9 cellular contexts compared by ENCODE assay signal in genomic region chr14:22221508-22221907, GRCh38.
DNase-seq lines count a peak whose midpoint lies in the region; ATAC-seq, FAIRE-seq and TF ChIP-seq lines count a peak whose summit lies in the region.
"Had no signal": no experiment of that assay in that cellular context is flagged by ENCODE, and none has a peak within 500 bp of the region (broad histone marks: within the 10 kb centered on the region; RNA-seq: fewer than 3 reads in every experiment).

No MANE protein-coding gene starts in this region.

- no peaks in the 10 kb centered on the region for H3K27me3 Mint-ChIP-seq in Caco-2 (ENCODE audit: insufficient read depth, unreplicated experiment)

- TF ChIP-seq CTCF in Caco-2 (IDR thresholded peaks at IDR 0.05; ENCODE audit: insufficient read depth in 1 of 2, low read depth in 1 of 2, low read length in 1 of 2, severe bottlenecking in 1 of 2, unreplicated experiment in 1 of 2) = peak; percentile 15 to 43
- TF ChIP-seq CTCF in HCT116 (IDR thresholded peaks at IDR 0.05 in 2 of 3, conservative IDR thresholded peaks at IDR 0.05 in 1 of 3; ENCODE audit: borderline replicate concordance in 1 of 3, insufficient read depth in 1 of 3, low read depth in 2 of 3, low read length in 2 of 3) = peak; percentile 4 to 58 (median 46); a peak in 4 of 6 replicates
- peak; percentile 61 for TF ChIP-seq CTCF in VCaP (conservative IDR thresholded peaks at IDR 0.05)
- peak in 2 of 3 experiments; percentile 27 to 45 for TF ChIP-seq CTCF in keratinocyte (optimal IDR thresholded peaks at IDR 0.05 in 1 of 3, IDR thresholded peaks at IDR 0.05 in 1 of 3, conservative IDR thresholded peaks at IDR 0.05 in 1 of 3; ENCODE audit: extremely low read depth in 1 of 3, insufficient read depth in 2 of 3, low read length in 3 of 3)

- no peak overlapping the region for H3K9ac ChIP-seq in HCT116 (ENCODE audit: low read length)
- no peak overlapping the region for H3K9ac ChIP-seq in keratinocyte (ENCODE audit: control insufficient read depth, extremely low read depth, insufficient read depth, low read length)

- H3K4me1 Mint-ChIP-seq in Caco-2 (ENCODE audit: low read depth, unreplicated experiment) = peaks cover 6% of the 10 kb centered on the region

- H3K4me3 Mint-ChIP-seq in Caco-2 (ENCODE audit: unreplicated experiment) = no peak overlapping the region

- H3K4me3 ChIP-seq in Caco-2 (ENCODE audit: low read depth, low read length) (no peak overlapping the region), HCT116 (replicated peaks in 1 of 2; ENCODE audit: low read depth in 1 of 2, low read length in 2 of 2) (no peak overlapping the region), keratinocyte (ENCODE audit: control insufficient read depth in 2 of 3, extremely low read depth in 1 of 3, insufficient read depth in 2 of 3, low read depth in 1 of 3, low read length in 3 of 3) (no peak overlapping the region)
- H3K4me3 ChIP-seq: tibial nerve had no signal

- no peaks in the 10 kb centered on the region for H3K9me2 ChIP-seq in HCT116 (ENCODE audit: insufficient read depth)

- H3K9me3 ChIP-seq in Caco-2 (no peaks in the 10 kb centered on the region), HCT116 (ENCODE audit: control insufficient read depth in 1 of 2, insufficient read depth in 1 of 2, low read depth in 1 of 2, low read length in 2 of 2) (no peaks in the 10 kb centered on the region), keratinocyte (ENCODE audit: control insufficient read depth, low read depth, low read length) (no peaks in the 10 kb centered on the region)
- H3K9me3 ChIP-seq: tibial nerve had no signal

- H3K79me2 ChIP-seq in HCT116 (ENCODE audit: insufficient read depth, low read length) (no peaks in the 10 kb centered on the region), keratinocyte (ENCODE audit: control insufficient read depth, insufficient read depth, low read length) (no peaks in the 10 kb centered on the region)

- H3K4me1 ChIP-seq in Caco-2 (peaks cover 9% of the 10 kb centered on the region), HCT116 (ENCODE audit: control insufficient read depth in 1 of 2, insufficient read depth in 2 of 2, low read length in 2 of 2) (no peaks in the 10 kb centered on the region), keratinocyte (ENCODE audit: control insufficient read depth, extremely low read depth, insufficient read depth, low read length) (peaks cover 10% of the 10 kb centered on the region)
- H3K4me1 ChIP-seq: tibial nerve had no signal

- DNase-seq in Caco-2 (peak in 1 of 2 experiments; percentile 29), HCT116 (ENCODE audit: low read depth, low spot score) (peak; percentile 12), keratinocyte (ENCODE audit: low read depth, low spot score) (no peak), NCI-H345 treated with DMSO at 0.1 percent for 48 hours (lab: John Stamatoyannopoulos, UW; ENCODE audit: unreplicated experiment) (no peak), COLO668 (lab: John Stamatoyannopoulos, UW; ENCODE audit: unreplicated experiment) (no peak), Right ventricle myocardium superior (no peak)

- ATAC-seq in HCT116 = no peak
- ATAC-seq in Right ventricle myocardium superior (ENCODE audit: poor library complexity) = no peak
- ATAC-seq in GM19328 (IDR thresholded peaks at IDR 0.05; ENCODE audit: unreplicated experiment) = no peak

- no peak overlapping the region for H3K27ac ChIP-seq in HCT116 (ENCODE audit: low read depth, low read length)
- H3K27ac ChIP-seq in VCaP = no peak overlapping the region
- no peak overlapping the region for H3K27ac ChIP-seq in keratinocyte (ENCODE audit: control insufficient read depth, insufficient read depth, low read length)
- H3K27ac ChIP-seq: tibial nerve had no signal

- no peaks in the 10 kb centered on the region for H3K9me3 Mint-ChIP-seq in Caco-2 (ENCODE audit: unreplicated experiment)

- TF ChIP-seq RAD21 in HCT116 (IDR thresholded peaks at IDR 0.05; ENCODE audit: low read depth) = no peak

- BruUV-seq in Caco-2 (replicated peaks; lab: Mats Ljungman, UMichigan) (no TSS peak), HCT116 (replicated peaks; lab: Mats Ljungman, UMichigan) (no TSS peak)

- no peaks in the 10 kb centered on the region for H4K20me1 ChIP-seq in HCT116 (ENCODE audit: insufficient read depth)
- H4K20me1 ChIP-seq in keratinocyte (ENCODE audit: control insufficient read depth, extremely low read depth, insufficient read depth, low read length) = no peaks in the 10 kb centered on the region

- no peak for FAIRE-seq in keratinocyte (lab: Jason Lieb, UNC)

- POLR2A ChIA-PET in Caco-2 (lab: Charles Lee) (no interaction called here), HCT116 (lab: Charles Lee) (no interaction called here)

- no peak for TF ChIP-seq POLR2A in HCT116 (IDR thresholded peaks at IDR 0.05; ENCODE audit: borderline replicate concordance, extremely low read depth, insufficient read depth, insufficient read length)

- H3K36me3 ChIP-seq in Caco-2 (ENCODE audit: control insufficient read depth, insufficient read depth, low read length) (no peaks in the 10 kb centered on the region), HCT116 (ENCODE audit: control insufficient read depth in 1 of 2, insufficient read depth in 2 of 2, low read length in 2 of 2) (no peaks in the 10 kb centered on the region), keratinocyte (ENCODE audit: control insufficient read depth in 2 of 2, extremely low read depth in 1 of 2, insufficient read depth in 2 of 2, low read length in 2 of 2) (no peaks in the 10 kb centered on the region)
- H3K36me3 ChIP-seq: tibial nerve had no signal

- RAD21 ChIA-PET in HCT116 (lab: Charles Lee; ENCODE audit: low non-redundant PET in 1 of 2, low total read pairs in 2 of 2, uncharacterized antibody in 2 of 2, unreplicated experiment in 2 of 2) = interaction anchor here in 1 of 2 experiments (0.7 kb wide), 1 partner anchor 385 kb away, joined by 4 read pairs; no protein-coding TSS in a partner anchor

- H3K4me2 ChIP-seq in HCT116 (ENCODE audit: low read length) (no peak overlapping the region), keratinocyte (ENCODE audit: control insufficient read depth, extremely low read depth, insufficient read depth, low read depth, low read length) (no peak overlapping the region)

- H3K27ac Mint-ChIP-seq in Caco-2 (ENCODE audit: unreplicated experiment) = no peak overlapping the region

- CTCF ChIA-PET in Caco-2 (lab: Charles Lee) (interaction anchor here (0.6 to 1.8 kb wide), 24 partner anchors 19 to 535 kb away, joined by 3 to 19 read pairs (median 6); no protein-coding TSS in a partner anchor), HCT116 (lab: Charles Lee) (interaction anchor here (0.7 to 1.4 kb wide), 20 partner anchors 8 to 308 kb away, joined by 3 to 22 read pairs (median 4); no protein-coding TSS in a partner anchor)

- H3K36me3 Mint-ChIP-seq in Caco-2 (ENCODE audit: insufficient read depth, unreplicated experiment) = no peaks in the 10 kb centered on the region

- H3K27me3 ChIP-seq in Caco-2 (replicated peaks; ENCODE audit: control insufficient read depth, insufficient read depth, low read length) (no peaks in the 10 kb centered on the region), HCT116 (ENCODE audit: insufficient read depth, low read length) (peaks cover 16% of the 10 kb centered on the region), keratinocyte (ENCODE audit: control insufficient read depth, extremely low read depth, insufficient read depth, low read length) (no peaks in the 10 kb centered on the region)

- no peak overlapping the region for H2AFZ ChIP-seq in HCT116 (ENCODE audit: low read depth, low read length, poor library complexity, severe bottlenecking)
- H2AFZ ChIP-seq in keratinocyte (ENCODE audit: control insufficient read depth, low read length) = no peak overlapping the region

- intact Hi-C loops in Caco-2 (cut with micrococcal nuclease; ENCODE audit: unreplicated experiment) = loop anchor here (2.0 to 10.0 kb wide), 2 partner anchors 57 to 249 kb away; no protein-coding TSS in a partner anchor
- intact Hi-C loops in HCT116 (cut with micrococcal nuclease) = loop anchor here (10.0 kb wide), 1 partner anchor 153 kb away; no protein-coding TSS in a partner anchor
- intact Hi-C loops in Right ventricle myocardium superior (cut with DNase I) = no loop called here

- H3K9me1 ChIP-seq in keratinocyte (ENCODE audit: control insufficient read depth, extremely low read depth, insufficient read depth, low read length) = no peaks in the 10 kb centered on the region

- dilution Hi-C loops in keratinocyte (cut with MboI; ENCODE audit: extremely low pct_ligation_motif_present, low sequenced_read_pairs) = no loop called here

TF ChIP-seq in HCT116, 20 proteins besides CTCF, POLR2A, EP300 and RAD21:
- TF ChIP-seq ZNF274 (IDR thresholded peaks at IDR 0.05; ENCODE audit: low read depth, low read length) (no peak), SRF (IDR thresholded peaks at IDR 0.05; ENCODE audit: low read depth) (no peak)
